19 cellular contexts compared by ENCODE assay signal in genomic region chrX:10447577-10448214, GRCh38.
DNase-seq lines count a peak whose midpoint lies in the region; ATAC-seq and TF ChIP-seq lines count a peak whose summit lies in the region.
"Had no signal": no experiment of that assay in that cellular context is flagged by ENCODE, and none has a peak within 500 bp of the region (broad histone marks: within the 10 kb centered on the region; RNA-seq: fewer than 3 reads in every experiment).

No MANE protein-coding gene starts in this region.

- H2AFZ ChIP-seq in GM23248 (no peak overlapping the region), smooth muscle cell (ENCODE audit: low read depth) (no peak overlapping the region)

- WGBS in GM23248 (ENCODE audit: low coverage in 1 of 2, low lambda C conversion rate in 2 of 2, missing lambda C conversion rate in 2 of 2), 2 experiments, result 40 to 59% methylated on average over 4 of the region's 4 CpGs
- 63% methylated on average over 4 of the region's 4 CpGs for WGBS in smooth muscle cell (ENCODE audit: low lambda C conversion rate)
- WGBS in gastroesophageal sphincter (ENCODE audit: low coverage in 1 of 2), 2 donors, result 52 to 68% methylated on average over 4 of the region's 4 CpGs

- H3K9me3 ChIP-seq in GM23248 (ENCODE audit: low read depth) (no peaks in the 10 kb centered on the region), RWPE2 (ENCODE audit: severe bottlenecking) (no peaks in the 10 kb centered on the region), smooth muscle cell (replicated peaks; ENCODE audit: low read depth) (no peaks in the 10 kb centered on the region), gastroesophageal sphincter (no peaks in the 10 kb centered on the region)
- H3K9me3 ChIP-seq: ascending aorta, right atrium auricular region, thyroid gland had no signal

- ATAC-seq in RWPE2 (ENCODE audit: low read depth) (no peak; the same call in 2 of the 3 replicates), gastroesophageal sphincter (no peak)
- ATAC-seq: activated CD8-positive, alpha-beta T cell treated with anti-CD3 and anti-CD28 coated beads for 36 hours; activated T-helper 17 cell treated with anti-CD3 and anti-CD28 coated beads, Interleukin-2, amount 50 U/mL, for 72 hours; HepG2 had no signal

- peaks cover 0 to 3% (median 0%) of the 10 kb centered on the region in 3 donors for H3K27me3 Mint-ChIP-seq in immature natural killer cell (ENCODE audit: low read depth in 3 of 3)
- H3K27me3 Mint-ChIP-seq: activated CD8-positive, alpha-beta T cell treated with anti-CD3 and anti-CD28 coated beads for 36 hours; activated T-helper 17 cell treated with anti-CD3 and anti-CD28 coated beads, Interleukin-2, amount 50 U/mL, for 72 hours; CD4-positive, CD25-positive, alpha-beta regulatory T cell had no signal

- H3K4me1 Mint-ChIP-seq in immature natural killer cell, result no peaks in the 10 kb centered on the region
- H3K4me1 Mint-ChIP-seq: activated T-helper 17 cell treated with anti-CD3 and anti-CD28 coated beads, Interleukin-2, amount 50 U/mL, for 72 hours; CD4-positive, CD25-positive, alpha-beta regulatory T cell; nephron had no signal

- no peaks in the 10 kb centered on the region for H3K36me3 Mint-ChIP-seq in immature natural killer cell
- H3K36me3 Mint-ChIP-seq: CD4-positive, CD25-positive, alpha-beta regulatory T cell had no signal

- TF ChIP-seq POLR2A in gastroesophageal sphincter (IDR thresholded peaks at IDR 0.05), result no peak

- no peaks in the 10 kb centered on the region for H4K20me1 ChIP-seq in GM23248 (ENCODE audit: insufficient read depth)
- no peaks in the 10 kb centered on the region for H4K20me1 ChIP-seq in smooth muscle cell (ENCODE audit: low read depth)

- peaks cover 0 to 2% (median 0%) of the 10 kb centered on the region in 6 donors for H3K9me3 Mint-ChIP-seq in immature natural killer cell
- H3K9me3 Mint-ChIP-seq: activated CD8-positive, alpha-beta T cell treated with anti-CD3 and anti-CD28 coated beads for 36 hours; activated T-helper 17 cell treated with anti-CD3 and anti-CD28 coated beads, Interleukin-2, amount 50 U/mL, for 72 hours had no signal

- peaks cover 22% of the 10 kb centered on the region for H3F3A ChIP-seq in GM23248 (ENCODE audit: insufficient read depth)
- no peaks in the 10 kb centered on the region for H3F3A ChIP-seq in smooth muscle cell (ENCODE audit: low read depth)

- H3K4me1 ChIP-seq in GM23248 (ENCODE audit: insufficient read depth), result peaks cover 23% of the 10 kb centered on the region
- peaks cover 21% of the 10 kb centered on the region for H3K4me1 ChIP-seq in RWPE2 (ENCODE audit: insufficient read depth, poor library complexity, severe bottlenecking)
- no peaks in the 10 kb centered on the region for H3K4me1 ChIP-seq in smooth muscle cell (ENCODE audit: low read depth)
- H3K4me1 ChIP-seq in gastroesophageal sphincter, result no peaks in the 10 kb centered on the region
- H3K4me1 ChIP-seq: ascending aorta, right atrium auricular region, thyroid gland had no signal

- peak; percentile 12 for DNase-seq in GM23248
- DNase-seq in RWPE2 (ENCODE audit: low spot score), result no peak
- peak; percentile 6 for DNase-seq in epithelial cell of proximal tubule (ENCODE audit: low read depth)
- DNase-seq in renal cortical epithelial cell (ENCODE audit: low read depth), result peak; percentile 74
- no peak for DNase-seq in smooth muscle cell (lab: John Stamatoyannopoulos, UW; ENCODE audit: unreplicated experiment)
- DNase-seq in immature natural killer cell, result no peak
- DNase-seq in NOMO-1 (lab: John Stamatoyannopoulos, UW; ENCODE audit: unreplicated experiment in 2 of 2), result no peak
- DNase-seq: activated CD8-positive, alpha-beta T cell treated with anti-CD3 and anti-CD28 coated beads for 36 hours; CD4-positive, CD25-positive, alpha-beta regulatory T cell; hippocampal formation; NCI-H1105; stimulated activated CD4-positive, alpha-beta T cell treated with anti-CD3 and anti-CD28 coated beads, Interleukin-2, amount 100 ng/mL, for 48 hours; thyroid gland had no signal

- no peak for TF ChIP-seq EP300 in gastroesophageal sphincter (IDR thresholded peaks at IDR 0.05)

- H3K9me2 ChIP-seq in GM23248 (ENCODE audit: insufficient read depth), result no peaks in the 10 kb centered on the region

- H3K4me2 ChIP-seq in GM23248 (ENCODE audit: unreplicated experiment), result no peak overlapping the region
- no peak overlapping the region for H3K4me2 ChIP-seq in smooth muscle cell

- H3K27ac ChIP-seq in GM23248 (no peak overlapping the region), RWPE2 (ENCODE audit: poor library complexity, severe bottlenecking) (peak overlapping the region; percentile 92), smooth muscle cell (ENCODE audit: low read depth) (no peak overlapping the region), gastroesophageal sphincter (no peak overlapping the region)
- H3K27ac ChIP-seq: ascending aorta, right atrium auricular region, thyroid gland had no signal

- in situ Hi-C loops in GM23248 (cut with MboI), result no loop called here

- TF ChIP-seq CTCF in RWPE2 (IDR thresholded peaks at IDR 0.05; ENCODE audit: poor library complexity, severe bottlenecking) (no peak), epithelial cell of proximal tubule (conservative IDR thresholded peaks at IDR 0.05; ENCODE audit: low read depth, low read length) (no peak), smooth muscle cell (IDR thresholded peaks at IDR 0.05; ENCODE audit: borderline replicate concordance, insufficient read depth, poor library complexity, severe bottlenecking) (no peak), gastroesophageal sphincter (IDR thresholded peaks at IDR 0.05) (no peak)

- H3K36me3 ChIP-seq in GM23248 (ENCODE audit: low read depth), result no peaks in the 10 kb centered on the region
- H3K36me3 ChIP-seq in RWPE2 (ENCODE audit: low read depth), result no peaks in the 10 kb centered on the region
- no peaks in the 10 kb centered on the region for H3K36me3 ChIP-seq in smooth muscle cell (ENCODE audit: low read depth)
- peaks cover 0 to 6% of the 10 kb centered on the region in 2 donors for H3K36me3 ChIP-seq in gastroesophageal sphincter
- H3K36me3 ChIP-seq: ascending aorta, right atrium auricular region, thyroid gland had no signal

- H3K4me3 ChIP-seq in GM23248 (no peak overlapping the region), RWPE2 (ENCODE audit: severe bottlenecking) (no peak overlapping the region), epithelial cell of proximal tubule (ENCODE audit: low read depth, low read length) (no peak overlapping the region), smooth muscle cell (no peak overlapping the region), gastroesophageal sphincter (no peak overlapping the region)
- H3K4me3 ChIP-seq: ascending aorta, right atrium auricular region, thyroid gland had no signal

- H3K79me2 ChIP-seq in GM23248 (ENCODE audit: insufficient read depth) (no peaks in the 10 kb centered on the region), smooth muscle cell (ENCODE audit: low read depth) (no peaks in the 10 kb centered on the region)

- no peak overlapping the region for H3K27ac Mint-ChIP-seq in immature natural killer cell
- H3K27ac Mint-ChIP-seq: activated CD8-positive, alpha-beta T cell treated with anti-CD3 and anti-CD28 coated beads for 36 hours; activated T-helper 17 cell treated with anti-CD3 and anti-CD28 coated beads, Interleukin-2, amount 50 U/mL, for 72 hours; CD4-positive, CD25-positive, alpha-beta regulatory T cell; nephron had no signal

- H3K27me3 ChIP-seq in GM23248 (replicated peaks; ENCODE audit: insufficient read depth), result no peaks in the 10 kb centered on the region
- H3K27me3 ChIP-seq in RWPE2 (ENCODE audit: insufficient read depth, poor library complexity, severe bottlenecking), result no peaks in the 10 kb centered on the region
- H3K27me3 ChIP-seq in smooth muscle cell (ENCODE audit: low read depth), result no peaks in the 10 kb centered on the region
- no peaks in the 10 kb centered on the region for H3K27me3 ChIP-seq in gastroesophageal sphincter
- H3K27me3 ChIP-seq: ascending aorta, right atrium auricular region, thyroid gland had no signal

- no peak overlapping the region for H3K4me3 Mint-ChIP-seq in immature natural killer cell
- H3K4me3 Mint-ChIP-seq: activated CD8-positive, alpha-beta T cell treated with anti-CD3 and anti-CD28 coated beads for 36 hours; activated T-helper 17 cell treated with anti-CD3 and anti-CD28 coated beads, Interleukin-2, amount 50 U/mL, for 72 hours; CD4-positive, CD25-positive, alpha-beta regulatory T cell; nephron had no signal

- H3K9ac ChIP-seq in GM23248, result no peak overlapping the region
- H3K9ac ChIP-seq in smooth muscle cell (ENCODE audit: low read depth), result no peak overlapping the region

Comparison
In these comparisons a context has a peak if more than half of its experiments do, and no peak if none do; other contexts are left out.
1. DNase-seq: peak in GM23248 (single experiment), epithelial cell of proximal tubule (single experiment) and renal cortical epithelial cell (single experiment); none in RWPE2 (single experiment), smooth muscle cell (single experiment), immature natural killer cell (0 of 3) and NOMO-1 (0 of 2).